In genomic region chr6:97275809-97276208, GRCh38 we compare ENCODE assay signal across 17 cellular contexts.
"Had no signal": no experiment of that assay in that cellular context is flagged by ENCODE, and none has a peak within 500 bp of the region (broad histone marks: within the 10 kb centered on the region; RNA-seq: fewer than 3 reads in every experiment).

No MANE protein-coding gene starts in this region.

- H3K27ac ChIP-seq: coronary artery, gastroesophageal sphincter, thoracic aorta had no signal

- H3K27me3 ChIP-seq: gastroesophageal sphincter had no signal

- H3K4me1 ChIP-seq: gastroesophageal sphincter had no signal

- H3K36me3 ChIP-seq: thoracic aorta had no signal

- H3K9me3 ChIP-seq: gastroesophageal sphincter, thoracic aorta had no signal

- H3K4me3 ChIP-seq: coronary artery, gastroesophageal sphincter, lung, thoracic aorta had no signal

- ATAC-seq: activated CD8-positive, alpha-beta T cell treated with anti-CD3 and anti-CD28 coated beads, Interleukin-2, amount 10 ng/mL, durations not matched to agents 7 days and 5 days; gastroesophageal sphincter; left colon; natural killer cell treated with Interleukin-12 subunit alpha and Interleukin-12 subunit beta and Interleukin-15 and Interleukin-18, amount 100 ng/mL, for 72 hours; stimulated activated naive B cell treated with anti-CD40 and anti-IgM and Interleukin-4, amounts not matched to agents 10 μg/mL and 1 μg/mL and 100 μg/mL, for 72 hours had no signal

- DNase-seq: activated CD4-positive, alpha-beta T cell treated with anti-CD3 and anti-CD28 coated beads for 48 hours; activated CD4-positive, CD25-positive, alpha-beta regulatory T cell; activated CD8-positive, alpha-beta T cell treated with anti-CD3 and anti-CD28 coated beads, Interleukin-2, amount 10 ng/mL, durations not matched to agents 7 days and 5 days; activated naive CD4-positive, alpha-beta T cell treated with Interleukin-2 at 50 U/mL for 16 hours; activated T-cell treated with anti-CD3 and anti-CD28 coated beads, Interleukin-2, amount 50 U/mL, for 24 hours; anterior cingulate cortex; central memory CD4-positive, alpha-beta T cell; erythroblast; left colon; retina; stimulated activated naive B cell treated with anti-CD40 and anti-IgM and Interleukin-4, amounts not matched to agents 10 μg/mL and 1 μg/mL and 100 μg/mL, for 72 hours; T-helper 9 cell had no signal
